Comparison of ENCODE assay signal across 1 cellular context in the genomic region with DNA sequence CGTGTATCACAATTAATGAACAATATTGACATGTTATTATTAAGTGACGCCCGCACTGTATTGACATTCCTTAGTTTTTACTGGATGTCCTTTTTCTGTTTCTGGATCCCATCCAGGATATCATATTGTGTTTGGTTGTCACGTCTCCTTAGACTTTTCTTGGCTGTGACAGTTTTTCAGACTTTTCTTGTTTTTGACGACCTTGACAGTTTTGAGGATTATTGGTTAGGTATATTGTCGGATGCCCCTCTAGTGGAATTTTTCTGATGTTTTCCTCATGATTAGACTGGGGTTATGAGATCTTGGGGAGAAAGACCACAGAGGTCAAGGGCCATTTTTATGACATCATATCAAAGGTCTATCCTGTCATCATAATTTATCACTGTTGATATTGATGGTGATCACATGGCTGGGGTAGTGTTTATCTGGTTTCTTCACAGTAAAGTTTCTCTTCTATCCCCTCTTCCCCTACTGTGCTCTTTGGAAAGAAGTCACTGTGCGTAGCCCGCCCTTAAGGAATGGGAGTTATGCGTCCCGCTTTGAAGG.
TF ChIP-seq lines count a peak whose summit lies in the region.

No MANE protein-coding gene starts in this region.

TF ChIP-seq in K562, 482 proteins besides CTCF, POLR2A, EP300 and RAD21 (continued from another document):
- TF ChIP-seq, protein P1, sequence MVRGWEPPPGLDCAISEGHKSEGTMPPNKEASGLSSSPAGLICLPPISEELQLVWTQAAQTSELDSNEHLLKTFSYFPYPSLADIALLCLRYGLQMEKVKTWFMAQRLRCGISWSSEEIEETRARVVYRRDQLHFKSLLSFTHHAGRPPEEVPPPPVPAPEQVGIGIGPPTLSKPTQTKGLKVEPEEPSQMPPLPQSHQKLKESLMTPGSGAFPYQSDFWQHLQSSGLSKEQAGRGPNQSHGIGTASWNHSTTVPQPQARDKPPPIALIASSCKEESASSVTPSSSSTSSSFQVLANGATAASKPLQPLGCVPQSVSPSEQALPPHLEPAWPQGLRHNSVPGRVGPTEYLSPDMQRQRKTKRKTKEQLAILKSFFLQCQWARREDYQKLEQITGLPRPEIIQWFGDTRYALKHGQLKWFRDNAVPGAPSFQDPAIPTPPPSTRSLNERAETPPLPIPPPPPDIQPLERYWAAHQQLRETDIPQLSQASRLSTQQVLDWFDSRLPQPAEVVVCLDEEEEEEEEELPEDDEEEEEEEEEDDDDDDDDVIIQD (CRISPR knock-in tag; IDR thresholded peaks at IDR 0.05): no peak
- TF ChIP-seq MEIS2 (IDR thresholded peaks at IDR 0.05; ENCODE audit: partially characterized antibody) (peak; percentile 46), NR0B1 (IDR thresholded peaks at IDR 0.05; ENCODE audit: partially characterized antibody) (no peak), HDAC6 (IDR thresholded peaks at IDR 0.05; ENCODE audit: low read depth, low read length) (no peak), NFE2L1 (tag; IDR thresholded peaks at IDR 0.05; ENCODE audit: borderline replicate concordance, low read depth) (no peak), RBFOX2 (IDR thresholded peaks at IDR 0.05; ENCODE audit: low read depth, low read length) (no peak), PHB2 (IDR thresholded peaks at IDR 0.05; ENCODE audit: low read depth) (no peak), MAFF (IDR thresholded peaks at IDR 0.05; ENCODE audit: low read length) (peak; percentile 39; the same call in 1 of the 2 replicates), TSC22D4 (tag; IDR thresholded peaks at IDR 0.05) (no peak), MYC (IDR thresholded peaks at IDR 0.05; ENCODE audit: low read depth, low read length) (no peak), MYC (CRISPR knock-in tag; IDR thresholded peaks at IDR 0.05; ENCODE audit: borderline replicate concordance, low read depth) (no peak)
- TF ChIP-seq, protein P2, sequence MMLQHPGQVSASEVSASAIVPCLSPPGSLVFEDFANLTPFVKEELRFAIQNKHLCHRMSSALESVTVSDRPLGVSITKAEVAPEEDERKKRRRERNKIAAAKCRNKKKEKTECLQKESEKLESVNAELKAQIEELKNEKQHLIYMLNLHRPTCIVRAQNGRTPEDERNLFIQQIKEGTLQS (IDR thresholded peaks at IDR 0.05): peak; percentile 27; the same call in 1 of the 2 replicates
- TF ChIP-seq, protein P2 (CRISPR knock-in tag; conservative IDR thresholded peaks at IDR 0.05): no peak
